Comparison of ENCODE assay signal across 9 cellular contexts in the genomic region with DNA sequence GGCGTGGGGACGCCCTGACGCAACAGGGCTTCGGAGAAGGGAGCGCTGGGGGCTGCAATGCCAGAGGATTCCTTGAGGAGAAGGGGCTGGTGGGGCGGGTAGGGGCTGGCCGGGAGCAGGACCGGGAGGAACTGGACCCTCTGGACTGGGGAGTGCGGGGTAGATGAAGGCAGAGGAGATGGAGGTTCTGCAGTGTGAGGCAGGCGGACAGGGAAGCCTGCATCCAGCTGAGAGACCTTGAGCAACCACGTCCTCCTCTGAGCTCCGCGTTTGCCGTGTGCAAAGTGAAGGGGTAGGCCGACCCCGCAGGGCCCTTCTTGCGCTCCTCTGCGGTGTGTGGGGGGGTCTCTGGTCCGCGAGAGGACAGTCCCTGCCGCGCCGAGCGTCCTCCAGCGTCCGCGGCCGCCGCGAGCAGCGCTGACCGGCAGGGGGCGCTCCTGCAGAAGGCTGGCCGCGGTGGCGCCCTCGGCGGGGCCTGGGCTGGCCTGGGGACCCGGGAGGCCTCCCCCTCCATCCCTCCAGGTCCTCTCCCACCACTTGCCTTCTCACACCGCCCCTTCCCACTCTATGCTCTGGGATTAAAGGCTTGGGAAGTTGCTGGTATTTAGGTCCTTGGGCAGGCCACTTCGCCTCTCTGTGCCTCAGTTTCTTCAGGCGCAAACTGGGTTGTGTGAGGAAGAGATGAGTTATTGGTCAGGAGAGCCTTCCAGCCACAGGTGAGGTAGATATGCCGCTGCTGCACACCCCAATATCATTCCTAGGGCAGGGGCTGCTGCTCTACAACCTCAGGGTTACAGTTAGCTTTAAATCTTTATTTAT. TPM values are rescaled to one million over a fixed set of nuclear protein-coding genes. Genes with fewer than 3 reads are reported as not detected.
DNase-seq lines count a peak whose midpoint lies in the region; ATAC-seq and TF ChIP-seq lines count a peak whose summit lies in the region.
"Had no signal": no experiment of that assay in that cellular context is flagged by ENCODE, and none has a peak within 500 bp of the region (broad histone marks: within the 10 kb centered on the region; RNA-seq: fewer than 3 reads in every experiment).

No MANE protein-coding gene starts in this region.

- TF ChIP-seq CTCF in WTC11 (IDR thresholded peaks at IDR 0.05): peak; percentile 96

- peak; percentile 24 for DNase-seq in DMS 273 (lab: John Stamatoyannopoulos, UW; ENCODE audit: unreplicated experiment)
- no peak for DNase-seq in DMS 273 treated with DMSO at 0.1 percent for 48 hours (lab: John Stamatoyannopoulos, UW)
- peak; percentile 78 for DNase-seq in WTC11 (ENCODE audit: low spot score)
- DNase-seq in left ventricle myocardium superior: peak; percentile 50
- DNase-seq in stimulated activated effector memory CD8-positive, alpha-beta T cell treated with anti-CD3 and anti-CD28 coated beads, Interleukin-12 subunit alpha, Interleukin-12 subunit beta, amount 100 ng/mL, for 72 hours (ENCODE audit: low spot score in 2 of 2): peak in 1 of 2 donors; percentile 40
- no peak for DNase-seq in T-helper 1 cell
- DNase-seq in NCI-H446 treated with DMSO at 0.1 percent for 48 hours (lab: John Stamatoyannopoulos, UW): no peak

- peak overlapping the region; percentile 56 for H3K4me3 Mint-ChIP-seq in WTC11
- H3K4me3 Mint-ChIP-seq in stimulated activated effector memory CD8-positive, alpha-beta T cell treated with anti-CD3 and anti-CD28 coated beads, Interleukin-12 subunit alpha, Interleukin-12 subunit beta, amount 100 ng/mL, for 72 hours: no peak overlapping the region

- intact Hi-C loops in left ventricle myocardium superior (cut with micrococcal nuclease): loop anchor here (10.0 kb wide), 1 partner anchor 83 kb away; a partner anchor contains a TSS

- no peak overlapping the region for H3K27ac Mint-ChIP-seq in WTC11
- no peak overlapping the region for H3K27ac Mint-ChIP-seq in stimulated activated effector memory CD8-positive, alpha-beta T cell treated with anti-CD3 and anti-CD28 coated beads, Interleukin-12 subunit alpha, Interleukin-12 subunit beta, amount 100 ng/mL, for 72 hours

- peaks cover 10% of the 10 kb centered on the region for H3K36me3 Mint-ChIP-seq in WTC11
- H3K36me3 Mint-ChIP-seq in stimulated activated effector memory CD8-positive, alpha-beta T cell treated with anti-CD3 and anti-CD28 coated beads, Interleukin-12 subunit alpha, Interleukin-12 subunit beta, amount 100 ng/mL, for 72 hours: peaks cover 6% of the 10 kb centered on the region

- CTCF ChIA-PET in WTC11 (lab: Charles Lee): interaction anchor here (0.5 to 2.9 kb wide), 10 partner anchors 9 to 101 kb away, joined by 3 to 24 read pairs (median 4); no protein-coding TSS in a partner anchor

- H3K27me3 Mint-ChIP-seq in WTC11 (ENCODE audit: low read depth): peaks cover 44% of the 10 kb centered on the region

- H3K4me1 Mint-ChIP-seq in WTC11: peaks cover 3% of the 10 kb centered on the region; the same call in 1 of the 2 replicates
- H3K4me1 Mint-ChIP-seq in stimulated activated effector memory CD8-positive, alpha-beta T cell treated with anti-CD3 and anti-CD28 coated beads, Interleukin-12 subunit alpha, Interleukin-12 subunit beta, amount 100 ng/mL, for 72 hours: peaks cover 12% of the 10 kb centered on the region

- POLR2A ChIA-PET in WTC11 (lab: Charles Lee): no interaction called here

- ATAC-seq in WTC11 (peak; percentile 92), left ventricle myocardium superior (peak; percentile 66), GM21786 (IDR thresholded peaks at IDR 0.05; ENCODE audit: unreplicated experiment) (no peak)
- peak; percentile 46 for ATAC-seq in stimulated activated effector memory CD8-positive, alpha-beta T cell treated with anti-CD3 and anti-CD28 coated beads, Interleukin-12 subunit alpha, Interleukin-12 subunit beta, amount 100 ng/mL, for 72 hours

- H3K9me3 Mint-ChIP-seq in WTC11: peaks cover 19% of the 10 kb centered on the region
- peaks cover 12% of the 10 kb centered on the region for H3K9me3 Mint-ChIP-seq in stimulated activated effector memory CD8-positive, alpha-beta T cell treated with anti-CD3 and anti-CD28 coated beads, Interleukin-12 subunit alpha, Interleukin-12 subunit beta, amount 100 ng/mL, for 72 hours

TF ChIP-seq in WTC11, 78 proteins besides CTCF, POLR2A, EP300 and RAD21:
- TF ChIP-seq GABPB1 (CRISPR knock-in tag; IDR thresholded peaks at IDR 0.05): peak; percentile 49; the same call in 1 of the 2 replicates
- TF ChIP-seq, protein P1, sequence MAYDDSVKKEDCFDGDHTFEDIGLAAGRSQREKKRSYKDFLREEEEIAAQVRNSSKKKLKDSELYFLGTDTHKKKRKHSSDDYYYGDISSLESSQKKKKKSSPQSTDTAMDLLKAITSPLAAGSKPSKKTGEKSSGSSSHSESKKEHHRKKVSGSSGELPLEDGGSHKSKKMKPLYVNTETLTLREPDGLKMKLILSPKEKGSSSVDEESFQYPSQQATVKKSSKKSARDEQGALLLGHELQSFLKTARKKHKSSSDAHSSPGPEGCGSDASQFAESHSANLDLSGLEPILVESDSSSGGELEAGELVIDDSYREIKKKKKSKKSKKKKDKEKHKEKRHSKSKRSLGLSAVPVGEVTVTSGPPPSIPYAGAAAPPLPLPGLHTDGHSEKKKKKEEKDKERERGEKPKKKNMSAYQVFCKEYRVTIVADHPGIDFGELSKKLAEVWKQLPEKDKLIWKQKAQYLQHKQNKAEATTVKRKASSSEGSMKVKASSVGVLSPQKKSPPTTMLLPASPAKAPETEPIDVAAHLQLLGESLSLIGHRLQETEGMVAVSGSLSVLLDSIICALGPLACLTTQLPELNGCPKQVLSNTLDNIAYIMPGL (CRISPR knock-in tag; IDR thresholded peaks at IDR 0.05): peak; percentile 92
- no peak for TF ChIP-seq TCF7 (CRISPR knock-in tag; IDR thresholded peaks at IDR 0.05; ENCODE audit: low read depth)
- TF ChIP-seq, protein P2, sequence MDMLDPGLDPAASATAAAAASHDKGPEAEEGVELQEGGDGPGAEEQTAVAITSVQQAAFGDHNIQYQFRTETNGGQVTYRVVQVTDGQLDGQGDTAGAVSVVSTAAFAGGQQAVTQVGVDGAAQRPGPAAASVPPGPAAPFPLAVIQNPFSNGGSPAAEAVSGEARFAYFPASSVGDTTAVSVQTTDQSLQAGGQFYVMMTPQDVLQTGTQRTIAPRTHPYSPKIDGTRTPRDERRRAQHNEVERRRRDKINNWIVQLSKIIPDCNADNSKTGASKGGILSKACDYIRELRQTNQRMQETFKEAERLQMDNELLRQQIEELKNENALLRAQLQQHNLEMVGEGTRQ (CRISPR knock-in tag; IDR thresholded peaks at IDR 0.05): no peak
- peak; percentile 58; the same call in 1 of the 2 replicates for TF ChIP-seq ZNF416 (CRISPR knock-in tag; IDR thresholded peaks at IDR 0.05)
- TF ChIP-seq, protein P3, sequence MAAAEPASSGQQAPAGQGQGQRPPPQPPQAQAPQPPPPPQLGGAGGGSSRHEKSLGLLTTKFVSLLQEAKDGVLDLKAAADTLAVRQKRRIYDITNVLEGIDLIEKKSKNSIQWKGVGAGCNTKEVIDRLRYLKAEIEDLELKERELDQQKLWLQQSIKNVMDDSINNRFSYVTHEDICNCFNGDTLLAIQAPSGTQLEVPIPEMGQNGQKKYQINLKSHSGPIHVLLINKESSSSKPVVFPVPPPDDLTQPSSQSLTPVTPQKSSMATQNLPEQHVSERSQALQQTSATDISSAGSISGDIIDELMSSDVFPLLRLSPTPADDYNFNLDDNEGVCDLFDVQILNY (CRISPR knock-in tag; IDR thresholded peaks at IDR 0.05): 0 out of 2 replicates have a peak, but pooled peaks have one; percentile 46
- 0 out of 2 replicates have a peak, but pooled peaks have one; percentile 26 for TF ChIP-seq ZNF263 (CRISPR knock-in tag; IDR thresholded peaks at IDR 0.05; ENCODE audit: low read depth)

RNA-seq across cellular contexts. Expression of a gene that starts 9.6 kb away (rescaled TPM):
- total RNA-seq in WTC11 (2021) (0.41 to 0.87 TPM (median 0.44 TPM) in 3 replicates), left ventricle myocardium superior (0.42 TPM)
- total RNA-seq: SJSA1 had no signal

RNA-seq across cellular contexts. Expression of a gene that starts 23.3 kb away (rescaled TPM):
- total RNA-seq in WTC11 (2021) (6.5 to 14.1 TPM (median 6.7 TPM) in 3 replicates), left ventricle myocardium superior (0.92 TPM)

Comparison
In these comparisons a context has a peak if more than half of its experiments do, and no peak if none do; other contexts are left out.
1. DNase-seq: peak in DMS 273 (single experiment), WTC11 (single experiment) and left ventricle myocardium superior (single experiment); none in DMS 273 treated with DMSO at 0.1 percent for 48 hours (single experiment), T-helper 1 cell (0 of 5) and NCI-H446 treated with DMSO at 0.1 percent for 48 hours (single experiment).